ENCODE assay signal across 1 cellular context in the genomic region with DNA sequence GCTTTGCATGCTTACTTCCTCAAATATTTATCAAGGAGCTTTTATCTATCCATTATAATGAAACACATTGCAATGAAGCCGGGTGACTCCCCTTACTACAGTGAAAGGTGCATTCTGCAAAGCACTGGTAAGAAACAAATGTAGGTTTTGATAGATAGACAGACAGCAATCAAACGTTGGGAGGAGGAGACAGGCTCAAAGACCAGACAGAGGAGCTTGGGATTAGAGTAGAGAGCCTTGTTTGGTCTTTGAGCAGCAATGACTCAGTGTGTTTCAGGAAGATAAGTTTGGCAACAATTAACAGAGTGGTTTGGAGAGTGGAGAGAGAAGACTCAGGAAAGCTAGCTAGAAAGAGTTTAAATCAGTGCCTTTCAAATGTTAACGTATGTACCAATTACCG.
A peak's percentile ranks its signal among the peaks of the same experiment; 100 is the strongest.
TF ChIP-seq lines count a peak whose summit lies in the region.

No MANE protein-coding gene starts in this region.

TF ChIP-seq in K562, 482 proteins besides CTCF, POLR2A, EP300 and RAD21 (continued from another document):
- TF ChIP-seq, protein P1, sequence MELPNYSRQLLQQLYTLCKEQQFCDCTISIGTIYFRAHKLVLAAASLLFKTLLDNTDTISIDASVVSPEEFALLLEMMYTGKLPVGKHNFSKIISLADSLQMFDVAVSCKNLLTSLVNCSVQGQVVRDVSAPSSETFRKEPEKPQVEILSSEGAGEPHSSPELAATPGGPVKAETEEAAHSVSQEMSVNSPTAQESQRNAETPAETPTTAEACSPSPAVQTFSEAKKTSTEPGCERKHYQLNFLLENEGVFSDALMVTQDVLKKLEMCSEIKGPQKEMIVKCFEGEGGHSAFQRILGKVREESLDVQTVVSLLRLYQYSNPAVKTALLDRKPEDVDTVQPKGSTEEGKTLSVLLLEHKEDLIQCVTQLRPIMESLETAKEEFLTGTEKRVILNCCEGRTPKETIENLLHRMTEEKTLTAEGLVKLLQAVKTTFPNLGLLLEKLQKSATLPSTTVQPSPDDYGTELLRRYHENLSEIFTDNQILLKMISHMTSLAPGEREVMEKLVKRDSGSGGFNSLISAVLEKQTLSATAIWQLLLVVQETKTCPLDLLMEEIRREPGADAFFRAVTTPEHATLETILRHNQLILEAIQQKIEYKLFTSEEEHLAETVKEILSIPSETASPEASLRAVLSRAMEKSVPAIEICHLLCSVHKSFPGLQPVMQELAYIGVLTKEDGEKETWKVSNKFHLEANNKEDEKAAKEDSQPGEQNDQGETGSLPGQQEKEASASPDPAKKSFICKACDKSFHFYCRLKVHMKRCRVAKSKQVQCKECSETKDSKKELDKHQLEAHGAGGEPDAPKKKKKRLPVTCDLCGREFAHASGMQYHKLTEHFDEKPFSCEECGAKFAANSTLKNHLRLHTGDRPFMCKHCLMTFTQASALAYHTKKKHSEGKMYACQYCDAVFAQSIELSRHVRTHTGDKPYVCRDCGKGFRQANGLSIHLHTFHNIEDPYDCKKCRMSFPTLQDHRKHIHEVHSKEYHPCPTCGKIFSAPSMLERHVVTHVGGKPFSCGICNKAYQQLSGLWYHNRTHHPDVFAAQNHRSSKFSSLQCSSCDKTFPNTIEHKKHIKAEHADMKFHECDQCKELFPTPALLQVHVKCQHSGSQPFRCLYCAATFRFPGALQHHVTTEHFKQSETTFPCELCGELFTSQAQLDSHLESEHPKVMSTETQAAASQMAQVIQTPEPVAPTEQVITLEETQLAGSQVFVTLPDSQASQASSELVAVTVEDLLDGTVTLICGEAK (IDR thresholded peaks at IDR 0.05) = no peak
- TF ChIP-seq, protein P1 (CRISPR knock-in tag; IDR thresholded peaks at IDR 0.05) = no peak
- TF ChIP-seq SREBF2 (CRISPR knock-in tag; IDR thresholded peaks at IDR 0.05) = no peak
- no peak for TF ChIP-seq ADNP (tag; IDR thresholded peaks at IDR 0.05)
- no peak for TF ChIP-seq CHD1 (IDR thresholded peaks at IDR 0.05; ENCODE audit: low read length)
- TF ChIP-seq, protein P2, sequence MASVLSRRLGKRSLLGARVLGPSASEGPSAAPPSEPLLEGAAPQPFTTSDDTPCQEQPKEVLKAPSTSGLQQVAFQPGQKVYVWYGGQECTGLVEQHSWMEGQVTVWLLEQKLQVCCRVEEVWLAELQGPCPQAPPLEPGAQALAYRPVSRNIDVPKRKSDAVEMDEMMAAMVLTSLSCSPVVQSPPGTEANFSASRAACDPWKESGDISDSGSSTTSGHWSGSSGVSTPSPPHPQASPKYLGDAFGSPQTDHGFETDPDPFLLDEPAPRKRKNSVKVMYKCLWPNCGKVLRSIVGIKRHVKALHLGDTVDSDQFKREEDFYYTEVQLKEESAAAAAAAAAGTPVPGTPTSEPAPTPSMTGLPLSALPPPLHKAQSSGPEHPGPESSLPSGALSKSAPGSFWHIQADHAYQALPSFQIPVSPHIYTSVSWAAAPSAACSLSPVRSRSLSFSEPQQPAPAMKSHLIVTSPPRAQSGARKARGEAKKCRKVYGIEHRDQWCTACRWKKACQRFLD (CRISPR knock-in tag; IDR thresholded peaks at IDR 0.05) = no peak
- TF ChIP-seq, protein P3, sequence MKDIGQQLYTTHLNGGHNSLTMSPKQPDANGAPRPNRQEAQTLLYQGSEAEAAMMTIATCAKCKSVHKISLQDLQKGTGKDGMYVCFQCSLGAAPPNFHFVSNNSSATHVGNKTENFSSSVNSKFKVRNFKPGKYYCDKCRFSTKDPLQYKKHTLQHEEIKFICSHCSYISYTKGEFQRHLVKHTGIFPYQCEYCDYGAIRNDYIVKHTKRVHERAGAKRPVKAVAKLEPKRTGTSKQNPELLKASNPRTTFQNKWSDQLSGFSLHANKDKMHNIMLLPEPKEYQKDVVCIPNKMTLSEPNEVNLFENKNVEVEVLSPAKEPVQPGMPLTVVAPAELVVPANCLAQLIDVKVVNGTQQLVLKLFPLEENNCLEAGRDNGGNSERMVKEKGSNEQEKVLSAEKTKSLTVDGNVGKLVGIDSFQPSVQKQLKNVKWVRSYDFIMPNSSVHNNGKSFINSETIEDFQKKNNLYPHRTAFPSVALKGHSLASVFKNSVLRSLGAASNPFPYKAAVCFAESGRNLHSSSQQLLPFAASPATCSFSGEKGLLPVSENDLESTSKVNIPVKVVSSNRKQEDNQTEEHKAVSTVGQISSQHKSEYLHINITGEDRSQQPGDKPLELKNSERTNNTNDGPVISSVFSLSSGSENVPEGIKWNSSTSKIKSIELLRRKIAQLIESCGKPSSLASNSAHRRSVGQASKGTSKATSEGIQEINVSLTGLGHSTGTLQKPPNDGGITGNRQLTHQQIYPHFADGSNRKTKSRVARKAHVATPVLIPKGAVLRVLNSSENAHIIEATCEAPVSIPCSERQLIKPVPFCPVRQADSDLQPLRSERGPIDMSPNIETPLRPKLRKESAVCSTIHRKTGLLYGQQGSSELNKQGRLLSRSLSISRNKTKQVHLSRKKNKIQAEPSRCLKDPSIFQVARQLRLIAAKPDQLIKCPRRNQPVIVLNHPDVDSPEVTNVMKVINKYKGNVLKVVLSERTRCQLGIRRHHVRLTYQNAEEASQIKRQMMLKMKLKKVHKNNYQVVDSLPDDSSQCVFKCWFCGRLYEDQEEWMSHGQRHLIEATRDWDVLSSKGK (CRISPR knock-in tag; IDR thresholded peaks at IDR 0.05) = no peak
- peak; percentile 77 for TF ChIP-seq ARID1B (IDR thresholded peaks at IDR 0.05)
- TF ChIP-seq, protein P4, sequence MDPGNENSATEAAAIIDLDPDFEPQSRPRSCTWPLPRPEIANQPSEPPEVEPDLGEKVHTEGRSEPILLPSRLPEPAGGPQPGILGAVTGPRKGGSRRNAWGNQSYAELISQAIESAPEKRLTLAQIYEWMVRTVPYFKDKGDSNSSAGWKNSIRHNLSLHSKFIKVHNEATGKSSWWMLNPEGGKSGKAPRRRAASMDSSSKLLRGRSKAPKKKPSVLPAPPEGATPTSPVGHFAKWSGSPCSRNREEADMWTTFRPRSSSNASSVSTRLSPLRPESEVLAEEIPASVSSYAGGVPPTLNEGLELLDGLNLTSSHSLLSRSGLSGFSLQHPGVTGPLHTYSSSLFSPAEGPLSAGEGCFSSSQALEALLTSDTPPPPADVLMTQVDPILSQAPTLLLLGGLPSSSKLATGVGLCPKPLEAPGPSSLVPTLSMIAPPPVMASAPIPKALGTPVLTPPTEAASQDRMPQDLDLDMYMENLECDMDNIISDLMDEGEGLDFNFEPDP (CRISPR knock-in tag; IDR thresholded peaks at IDR 0.05) = no peak
- TF ChIP-seq, protein P5, sequence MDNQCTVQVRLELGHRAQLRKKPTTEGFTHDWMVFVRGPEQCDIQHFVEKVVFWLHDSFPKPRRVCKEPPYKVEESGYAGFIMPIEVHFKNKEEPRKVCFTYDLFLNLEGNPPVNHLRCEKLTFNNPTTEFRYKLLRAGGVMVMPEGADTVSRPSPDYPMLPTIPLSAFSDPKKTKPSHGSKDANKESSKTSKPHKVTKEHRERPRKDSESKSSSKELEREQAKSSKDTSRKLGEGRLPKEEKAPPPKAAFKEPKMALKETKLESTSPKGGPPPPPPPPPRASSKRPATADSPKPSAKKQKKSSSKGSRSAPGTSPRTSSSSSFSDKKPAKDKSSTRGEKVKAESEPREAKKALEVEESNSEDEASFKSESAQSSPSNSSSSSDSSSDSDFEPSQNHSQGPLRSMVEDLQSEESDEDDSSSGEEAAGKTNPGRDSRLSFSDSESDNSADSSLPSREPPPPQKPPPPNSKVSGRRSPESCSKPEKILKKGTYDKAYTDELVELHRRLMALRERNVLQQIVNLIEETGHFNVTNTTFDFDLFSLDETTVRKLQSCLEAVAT (IDR thresholded peaks at IDR 0.05) = no peak
- TF ChIP-seq RCOR1 (IDR thresholded peaks at IDR 0.05; ENCODE audit: borderline replicate concordance in 1 of 2, low read depth in 2 of 2, low read length in 2 of 2) = peak in 1 of 2 experiments; percentile 23; a peak in 2 of 4 replicates
- no peak for TF ChIP-seq DIDO1 (tag; IDR thresholded peaks at IDR 0.05; ENCODE audit: low read depth)
